In genomic region chr5:59769041-59769360, GRCh38 we compare ENCODE assay signal across 11 cellular contexts.
DNase-seq lines count a peak whose midpoint lies in the region; ATAC-seq, FAIRE-seq and TF ChIP-seq lines count a peak whose summit lies in the region.
"Had no signal": no experiment of that assay in that cellular context is flagged by ENCODE, and none has a peak within 500 bp of the region (broad histone marks: within the 10 kb centered on the region; RNA-seq: fewer than 3 reads in every experiment).

No MANE protein-coding gene starts in this region.

- no peak for FAIRE-seq in bronchial epithelial cell (lab: Jason Lieb, UNC)

- H3K4me3 Mint-ChIP-seq in mesothelial cell of epicardium, result peak overlapping the region; percentile 93

- no peak for TF ChIP-seq CTCF in heart left ventricle (IDR thresholded peaks at IDR 0.05)
- TF ChIP-seq CTCF in bronchial epithelial cell (IDR thresholded peaks at IDR 0.05; ENCODE audit: insufficient read depth, low read length, severe bottlenecking), result no peak
- TF ChIP-seq CTCF in mesothelial cell of epicardium (IDR thresholded peaks at IDR 0.05; ENCODE audit: unreplicated experiment), result no peak
- no peak for TF ChIP-seq CTCF in uterus (IDR thresholded peaks at IDR 0.05)

- TF ChIP-seq POLR2A in heart left ventricle (IDR thresholded peaks at IDR 0.05) (no peak), uterus (IDR thresholded peaks at IDR 0.05) (no peak)

- no peaks in the 10 kb centered on the region for H3K9me3 Mint-ChIP-seq in mesothelial cell of epicardium
- H3K9me3 Mint-ChIP-seq: T-helper 1 cell treated with Interleukin-12 subunit alpha and Interleukin-12 subunit beta and Interleukin-4 antibody, amounts not matched to agents 30 μg/mL and 1 μg/mL, for 36 hours had no signal

- ATAC-seq in heart left ventricle (no peak), GM18511 (IDR thresholded peaks at IDR 0.05; ENCODE audit: unreplicated experiment) (no peak)

- peak overlapping the region; percentile 99 for H3K27ac Mint-ChIP-seq in mesothelial cell of epicardium
- H3K27ac Mint-ChIP-seq: T-helper 1 cell treated with Interleukin-12 subunit alpha and Interleukin-12 subunit beta and Interleukin-4 antibody, amounts not matched to agents 30 μg/mL and 1 μg/mL, for 36 hours had no signal

- H3K4me1 ChIP-seq in heart left ventricle (peaks cover 0 to 25% (median 8%) of the 10 kb centered on the region in 12 donors), uterus (no peaks in the 10 kb centered on the region)

- no peaks in the 10 kb centered on the region for H3K36me3 Mint-ChIP-seq in mesothelial cell of epicardium

- H3K27me3 ChIP-seq in heart left ventricle, result peaks cover 0 to 38% (median 6%) of the 10 kb centered on the region in 9 donors
- no peaks in the 10 kb centered on the region for H3K27me3 ChIP-seq in bronchial epithelial cell (ENCODE audit: control insufficient read depth, insufficient read depth, low read length)
- H3K27me3 ChIP-seq in uterus, result no peaks in the 10 kb centered on the region

- 42 to 66% (median 53%) methylated on average over 1 of the region's 1 CpG for WGBS in heart left ventricle, 4 donors

- H3K4me1 Mint-ChIP-seq in mesothelial cell of epicardium, result peaks cover 71% of the 10 kb centered on the region

- H3K36me3 ChIP-seq in heart left ventricle (no peaks in the 10 kb centered on the region), bronchial epithelial cell (ENCODE audit: control insufficient read depth, insufficient read depth, low read length) (no peaks in the 10 kb centered on the region), uterus (no peaks in the 10 kb centered on the region)

- H3K9me3 ChIP-seq in heart left ventricle (no peaks in the 10 kb centered on the region), uterus (no peaks in the 10 kb centered on the region)

- H3K27me3 Mint-ChIP-seq in mesothelial cell of epicardium (ENCODE audit: low read depth), result no peaks in the 10 kb centered on the region

- DNase-seq in heart left ventricle (no peak), cardiac septum (ENCODE audit: low spot score) (no peak), bronchial epithelial cell (ENCODE audit: low read depth) (no peak), mesothelial cell of epicardium (ENCODE audit: low spot score in 2 of 2, unreplicated experiment in 2 of 2) (no peak), uterus (no peak), HUDEP-2 (lab: John Stamatoyannopoulos, UW; ENCODE audit: unreplicated experiment in 76 of 76) (no peak), HK-2 (ENCODE audit: unreplicated experiment) (no peak)
- DNase-seq: cerebellar nuclear complex, DND-41 had no signal

- intact Hi-C loops in heart left ventricle (cut with DNase I) (no loop called here), cardiac septum (cut with DNase I) (no loop called here), uterus (cut with DNase I; ENCODE audit: low total_unique reads) (no loop called here)

- H3K4me3 ChIP-seq in heart left ventricle, result peak overlapping the region in 10 of 12 donors; percentile 45 to 67 (median 58)
- H3K4me3 ChIP-seq in bronchial epithelial cell (ENCODE audit: low read depth, low read length), result peak overlapping the region; percentile 49
- H3K4me3 ChIP-seq in uterus, result peak overlapping the region; percentile 46 to 52

- H3K27ac ChIP-seq in heart left ventricle (peak overlapping the region in 4 of 12 donors; percentile 24 to 82 (median 31)), uterus (peak overlapping the region; percentile 74 to 83)
